18 cellular contexts compared by ENCODE assay signal in the genomic region with DNA sequence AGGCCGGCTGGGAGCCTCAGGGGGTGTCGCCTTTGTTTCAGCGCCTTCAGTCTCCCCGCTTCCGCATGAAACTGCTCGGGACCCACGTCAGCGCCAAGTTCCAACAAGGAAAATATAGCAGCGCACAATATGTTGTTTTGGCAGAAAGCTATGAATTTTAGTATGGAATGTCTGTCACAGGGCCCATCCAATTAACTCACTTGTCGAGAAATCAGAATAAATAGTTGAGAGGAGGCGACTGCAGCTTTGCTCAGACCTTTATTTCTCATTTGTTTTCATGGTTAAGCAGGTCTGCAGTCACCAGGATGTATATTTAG. TPM values are rescaled to one million over a fixed set of nuclear protein-coding genes. Genes with fewer than 3 reads are reported as not detected.
DNase-seq lines count a peak whose midpoint lies in the region; ATAC-seq and TF ChIP-seq lines count a peak whose summit lies in the region.
"Had no signal": no experiment of that assay in that cellular context is flagged by ENCODE, and none has a peak within 500 bp of the region (broad histone marks: within the 10 kb centered on the region; RNA-seq: fewer than 3 reads in every experiment).

No MANE protein-coding gene starts in this region.

- peak overlapping the region; percentile 82 for H2BK5ac ChIP-seq in IMR-90 (ENCODE audit: low read depth, low read length, poor library complexity, severe bottlenecking)
- no peak overlapping the region for H2BK5ac ChIP-seq in mesenchymal stem cell (ENCODE audit: low read depth, low read length, poor library complexity, severe bottlenecking)

- H2BK20ac ChIP-seq in IMR-90 (ENCODE audit: low read depth, low read length) = peak overlapping the region; percentile 85

- peaks cover 47% of the 10 kb centered on the region for H3K4me1 ChIP-seq in IMR-90 (ENCODE audit: control insufficient read depth, insufficient read depth, low read length)
- peaks cover 28% of the 10 kb centered on the region for H3K4me1 ChIP-seq in mesenchymal stem cell (ENCODE audit: control insufficient read depth, insufficient read depth, low read depth, low read length)
- H3K4me1 ChIP-seq: upper lobe of right lung had no signal

- peak overlapping the region; percentile 88 to 93 for H2BK12ac ChIP-seq in mesenchymal stem cell (ENCODE audit: low read length in 2 of 2)

- no peak overlapping the region for H3K56ac ChIP-seq in IMR-90 (ENCODE audit: extremely low read depth, insufficient read depth, low read length)

- H2BK120ac ChIP-seq in IMR-90 (ENCODE audit: low read depth, low read length) (peak overlapping the region; percentile 95), mesenchymal stem cell (ENCODE audit: low read depth, low read length) (peak overlapping the region; percentile 69)

- peak overlapping the region; percentile 69; the same call in 1 of the 2 replicates for H4K5ac ChIP-seq in IMR-90 (ENCODE audit: low read depth, low read length)

- no peak for ATAC-seq in IMR-90 (ENCODE audit: low read depth)
- no peak for ATAC-seq in GM21423 (IDR thresholded peaks at IDR 0.05; ENCODE audit: unreplicated experiment)
- ATAC-seq in HG02798 (IDR thresholded peaks at IDR 0.05; ENCODE audit: poor library complexity, unreplicated experiment) = no peak
- ATAC-seq: activated naive CD8-positive, alpha-beta T cell treated with anti-CD3 and anti-CD28 coated beads, Interleukin-2, amount 50 U/mL, for 24 hours; upper lobe of right lung had no signal

- BruUV-seq in IMR-90 (replicated peaks; lab: Mats Ljungman, UMichigan) = no TSS peak

- peaks cover 6 to 19% of the 10 kb centered on the region in 2 experiments; a peak in 3 of 4 replicates for H3K79me1 ChIP-seq in IMR-90 (ENCODE audit: low read depth in 1 of 2, low read length in 2 of 2)
- H3K79me1 ChIP-seq in mesenchymal stem cell (replicated peaks; ENCODE audit: low read length, poor library complexity, severe bottlenecking) = peaks cover 2% of the 10 kb centered on the region

- peak overlapping the region; percentile 97 for H3K27ac ChIP-seq in IMR-90 (ENCODE audit: insufficient read depth, low read length)
- H3K27ac ChIP-seq in mesenchymal stem cell (ENCODE audit: low read length, poor library complexity, severe bottlenecking) = peak overlapping the region; percentile 91
- H3K27ac ChIP-seq in temporal lobe (ENCODE audit: low read depth, low read length) = peak overlapping the region; percentile 62
- H3K27ac ChIP-seq: neutrophil had no signal

- H4K20me1 ChIP-seq in IMR-90 (ENCODE audit: insufficient read depth, low read length) = no peaks in the 10 kb centered on the region

- peak overlapping the region; percentile 70; the same call in 1 of the 3 replicates for H2BK15ac ChIP-seq in IMR-90 (ENCODE audit: low read depth, low read length)
- H2BK15ac ChIP-seq in mesenchymal stem cell (ENCODE audit: low read depth, poor library complexity, severe bottlenecking) = peak overlapping the region; percentile 73

- H2AK5ac ChIP-seq in IMR-90 (ENCODE audit: low read depth, low read length) (peak overlapping the region; percentile 80), mesenchymal stem cell (ENCODE audit: low read length, severe bottlenecking) (peak overlapping the region; percentile 98)

- no peak for TF ChIP-seq CTCF in IMR-90 (conservative IDR thresholded peaks at IDR 0.05; ENCODE audit: low read depth, low read length)

- peak overlapping the region; percentile 86 for H3K4ac ChIP-seq in IMR-90 (ENCODE audit: low read depth, low read length)
- peak overlapping the region; percentile 90 to 94 for H3K4ac ChIP-seq in mesenchymal stem cell (ENCODE audit: low read depth in 1 of 2, low read length in 2 of 2)

- no peaks in the 10 kb centered on the region for H3K36me3 ChIP-seq in IMR-90 (ENCODE audit: control insufficient read depth, insufficient read depth, low read length)
- no peaks in the 10 kb centered on the region for H3K36me3 ChIP-seq in mesenchymal stem cell (ENCODE audit: control insufficient read depth in 1 of 2, insufficient read depth in 2 of 2, low read depth in 1 of 2, low read length in 2 of 2)
- H3K36me3 ChIP-seq: neutrophil, right atrium auricular region, SJSA1, upper lobe of right lung had no signal

- dilution Hi-C loops in IMR-90 (cut with HindIII; ENCODE audit: low sequenced_read_pairs, unreplicated experiment) = no loop called here

- no peaks in the 10 kb centered on the region for H3K27me3 ChIP-seq in IMR-90 (ENCODE audit: control insufficient read depth, insufficient read depth, low read length)
- no peaks in the 10 kb centered on the region for H3K27me3 ChIP-seq in mesenchymal stem cell (ENCODE audit: control insufficient read depth in 1 of 2, insufficient read depth in 1 of 2, low read length in 2 of 2)
- H3K27me3 ChIP-seq: neutrophil, right atrium auricular region, SJSA1, upper lobe of right lung had no signal

- no peak for TF ChIP-seq RAD21 in IMR-90 (IDR thresholded peaks at IDR 0.05; ENCODE audit: low read length)

- no peak overlapping the region for H2AFZ ChIP-seq in IMR-90 (replicated peaks; ENCODE audit: low read length, poor library complexity)
- no peak overlapping the region for H2AFZ ChIP-seq in mesenchymal stem cell (ENCODE audit: low read depth, low read length)

- H3K9me3 ChIP-seq in IMR-90 (ENCODE audit: control insufficient read depth, insufficient read depth, low read length) (no peaks in the 10 kb centered on the region), mesenchymal stem cell (ENCODE audit: control insufficient read depth, low read length) (no peaks in the 10 kb centered on the region)
- H3K9me3 ChIP-seq: neutrophil, right atrium auricular region, SJSA1, upper lobe of right lung had no signal

- intact Hi-C loops in IMR-90 (cut with micrococcal nuclease) = loop anchor here (2.0 kb wide), 2 partner anchors 27 to 105 kb away; no protein-coding TSS in a partner anchor

- WGBS in IMR-90 (ENCODE audit: extremely low coverage in 2 of 2, insufficient read length in 1 of 2), 2 experiments = 70% methylated on average over 2 of the region's 11 CpGs; no CpG with 5 or more reads in 1 of the 2 experiments
- WGBS in mesenchymal stem cell = 96% methylated on average over 11 of the region's 11 CpGs

- H3K4me3 ChIP-seq in IMR-90 (ENCODE audit: insufficient read depth, low read depth, low read length) (no peak overlapping the region), mesenchymal stem cell (ENCODE audit: insufficient read depth in 1 of 2, low read depth in 1 of 2, low read length in 2 of 2) (peak overlapping the region in 1 of 2 experiments; percentile 48)
- H3K4me3 ChIP-seq: right atrium auricular region, SJSA1, upper lobe of right lung had no signal

- H3K9ac ChIP-seq in IMR-90 (ENCODE audit: low read depth, low read length) = peak overlapping the region; percentile 43; the same call in 1 of the 2 replicates
- peak overlapping the region; percentile 85 for H3K9ac ChIP-seq in mesenchymal stem cell (ENCODE audit: low read length)

- CTCF ChIA-PET in IMR-90 (lab: Yijun Ruan, JAX) = no interaction called here

- H3K23ac ChIP-seq in IMR-90 (ENCODE audit: low read depth, low read length) (peak overlapping the region; percentile 75; the same call in 1 of the 2 replicates), mesenchymal stem cell (ENCODE audit: low read length in 2 of 2) (no peak overlapping the region)

- H4K8ac ChIP-seq in IMR-90 (ENCODE audit: low read depth in 2 of 2, low read length in 2 of 2) (peak overlapping the region; percentile 10 to 80; a peak in 3 of 4 replicates), mesenchymal stem cell (ENCODE audit: low read length) (peak overlapping the region; percentile 59)

- DNase-seq in IMR-90 (no peak), cerebellar cortex (ENCODE audit: low spot score) (peak; percentile 54), mesenchymal stem cell (no peak), NCI-H774 (lab: John Stamatoyannopoulos, UW) (no peak), Kasumi-1 (lab: John Stamatoyannopoulos, UW) (no peak)
- DNase-seq: activated CD4-positive, CD25-positive, alpha-beta regulatory T cell; activated naive CD8-positive, alpha-beta T cell treated with anti-CD3 and anti-CD28 coated beads, Interleukin-2, amount 50 U/mL, for 24 hours; DMS79 treated with DMSO at 0.1 percent for 48 hours; NCI-H1105 treated with DMSO at 0.1 percent for 48 hours; NCI-H82; upper lobe of right lung had no signal

- H3K14ac ChIP-seq in IMR-90 (replicated peaks; ENCODE audit: low read depth, low read length) (peak overlapping the region; percentile 65; the same call in 1 of the 2 replicates), mesenchymal stem cell (ENCODE audit: low read length in 2 of 2) (no peak overlapping the region)

- H3K18ac ChIP-seq in IMR-90 (ENCODE audit: low read depth, low read length) (peak overlapping the region; percentile 67), mesenchymal stem cell (ENCODE audit: low read depth in 1 of 2, low read length in 2 of 2) (peak overlapping the region; percentile 28 to 86)

- TF ChIP-seq POLR2A in IMR-90 (IDR thresholded peaks at IDR 0.05; ENCODE audit: low read depth, low read length) = no peak

- H3K4me2 ChIP-seq in IMR-90 (ENCODE audit: low read depth, low read length) (no peak overlapping the region), mesenchymal stem cell (ENCODE audit: low read length, poor library complexity, severe bottlenecking) (no peak overlapping the region)

- POLR2A ChIA-PET in IMR-90 (lab: Charles Lee; ENCODE audit: unreplicated experiment) = no interaction called here

- H2AK9ac ChIP-seq in IMR-90 (replicated peaks; ENCODE audit: low read depth, low read length, poor library complexity) = peak overlapping the region; percentile 42

- in situ Hi-C loops in IMR-90 (cut with MboI; ENCODE audit: low sequenced_read_pairs) = no loop called here

- H3K9me1 ChIP-seq in IMR-90 (ENCODE audit: insufficient read depth, low read length) = peaks cover 22% of the 10 kb centered on the region

- H4K91ac ChIP-seq in IMR-90 (ENCODE audit: insufficient read depth, low read depth, low read length) (peak overlapping the region; percentile 96), mesenchymal stem cell (ENCODE audit: low read length) (peak overlapping the region; percentile 96)

TF ChIP-seq in IMR-90, 13 proteins besides CTCF, POLR2A, EP300 and RAD21 (continues in another document):
- no peak for TF ChIP-seq MAZ (IDR thresholded peaks at IDR 0.05; ENCODE audit: borderline replicate concordance, low read depth, low read length)
- TF ChIP-seq RFX5 (IDR thresholded peaks at IDR 0.05; ENCODE audit: low read depth, low read length) = no peak
- no peak for TF ChIP-seq MXI1 (IDR thresholded peaks at IDR 0.05; ENCODE audit: borderline replicate concordance, low read depth, low read length)
- no peak for TF ChIP-seq CHD1 (IDR thresholded peaks at IDR 0.05; ENCODE audit: low read depth, low read length)
- TF ChIP-seq MAFK (IDR thresholded peaks at IDR 0.05; ENCODE audit: low read depth, low read length) = no peak
- no peak for TF ChIP-seq CEBPB (IDR thresholded peaks at IDR 0.05; ENCODE audit: low read depth, low read length)
- TF ChIP-seq FOS (IDR thresholded peaks at IDR 0.05; ENCODE audit: low read depth, low read length) = no peak
- no peak for TF ChIP-seq RCOR1 (IDR thresholded peaks at IDR 0.05; ENCODE audit: insufficient replicate concordance, low read length)

RNA-seq across cellular contexts. Expression of a gene that starts 34.4 kb away (rescaled TPM):
- total RNA-seq in IMR-90 (2012; rRNA removed) = 0.28 and 0.36 TPM in 2 replicates
- polyA plus RNA-seq in IMR-90 (2012; rRNA removed) = 0.27 and 0.32 TPM in 2 replicates
- 0.50 and 0.54 TPM in 2 replicates for polyA plus RNA-seq in IMR-90 (2012; cell fraction: cytosol; rRNA removed)
- polyA plus RNA-seq in IMR-90 (2012; cell fraction: nucleus; rRNA removed; ENCODE audit: low replicate concordance) = 0.35 and 1.4 TPM in 2 replicates
- 1.5 TPM for polyA plus RNA-seq in mesenchymal stem cell (2013, experiment 1 of 2)
- 1.6 TPM for polyA plus RNA-seq in mesenchymal stem cell (2013, experiment 2 of 2)
- total RNA-seq in temporal lobe = 0.49 TPM
- total RNA-seq: activated CD8-positive, alpha-beta memory T cell treated with anti-CD3 and anti-CD28 coated beads for 36 hours; SJSA1 had no signal
